ENCODE assay signal across 1 cellular context in genomic region chr10:110209926-110210662, GRCh38.
TF ChIP-seq lines count a peak whose summit lies in the region.

No MANE protein-coding gene starts in this region.

TF ChIP-seq in SK-N-SH, 30 proteins besides CTCF, POLR2A, EP300 and RAD21 (continued from another document):
- TF ChIP-seq USF2 (IDR thresholded peaks at IDR 0.05; ENCODE audit: borderline replicate concordance, low read depth, low read length) = no peak
- TF ChIP-seq FOXM1 (IDR thresholded peaks at IDR 0.05; ENCODE audit: low read depth) = no peak
